Comparison of ENCODE assay signal across 22 cellular contexts in genomic region chr9:11328326-11328725, GRCh38.
"Had no signal": no experiment of that assay in that cellular context is flagged by ENCODE, and none has a peak within 500 bp of the region (broad histone marks: within the 10 kb centered on the region; RNA-seq: fewer than 3 reads in every experiment).

No MANE protein-coding gene starts in this region.

- H3K27me3 ChIP-seq: adrenal gland, ascending aorta, brain microvascular endothelial cell, colonic mucosa, dorsolateral prefrontal cortex, esophagus muscularis mucosa, gastrocnemius medialis, neutrophil, ovary, right atrium auricular region, spleen, vagina had no signal

- H3K27ac ChIP-seq: adrenal gland, ascending aorta, brain microvascular endothelial cell, colonic mucosa, dorsolateral prefrontal cortex, esophagus muscularis mucosa, gastrocnemius medialis, neutrophil, ovary, prostate gland, right atrium auricular region, spleen, thoracic aorta, vagina had no signal

- H3K4me3 ChIP-seq: adrenal gland, ascending aorta, colonic mucosa, dorsolateral prefrontal cortex, esophagus muscularis mucosa, gastrocnemius medialis, ovary, prostate gland, right atrium auricular region, spleen, thoracic aorta, vagina had no signal

- ATAC-seq: activated T-cell treated with anti-CD3 and anti-CD28 coated beads, Interleukin-2, amount 50 U/mL, for 4 hours; gastrocnemius medialis; left colon had no signal

- H3K9me3 ChIP-seq: adrenal gland, ascending aorta, colonic mucosa, esophagus muscularis mucosa, gastrocnemius medialis, neutrophil, ovary, prostate gland, right atrium auricular region, thoracic aorta, vagina had no signal

- H3K4me1 ChIP-seq: adrenal gland, ascending aorta, colonic mucosa, esophagus muscularis mucosa, gastrocnemius medialis, prostate gland, right atrium auricular region, spleen, vagina had no signal

- H3K36me3 ChIP-seq: adrenal gland, ascending aorta, brain microvascular endothelial cell, colonic mucosa, esophagus muscularis mucosa, gastrocnemius medialis, neutrophil, ovary, prostate gland, right atrium auricular region, spleen, thoracic aorta, vagina had no signal

- DNase-seq: activated CD8-positive, alpha-beta memory T cell treated with anti-CD3 and anti-CD28 coated beads, Interleukin-2, amount 50 U/mL, for 48 hours; activated naive CD4-positive, alpha-beta T cell; activated T-cell treated with anti-CD3 and anti-CD28 coated beads, Interleukin-2, amount 50 U/mL, for 4 hours; adrenal gland; brain microvascular endothelial cell; colonic mucosa; dorsolateral prefrontal cortex; gastrocnemius medialis; head of caudate nucleus; hypothalamus; left colon; ovary; spleen; stimulated activated CD4-positive, alpha-beta T cell treated with anti-CD3 and anti-CD28 coated beads, Interleukin-4, amount 100 ng/mL, for 1 hour; stimulated activated naive CD4-positive, alpha-beta T cell treated with Interleukin-2 at 50 U/mL for 16 hours had no signal
